ENCODE assay signal across 21 cellular contexts in the genomic region with DNA sequence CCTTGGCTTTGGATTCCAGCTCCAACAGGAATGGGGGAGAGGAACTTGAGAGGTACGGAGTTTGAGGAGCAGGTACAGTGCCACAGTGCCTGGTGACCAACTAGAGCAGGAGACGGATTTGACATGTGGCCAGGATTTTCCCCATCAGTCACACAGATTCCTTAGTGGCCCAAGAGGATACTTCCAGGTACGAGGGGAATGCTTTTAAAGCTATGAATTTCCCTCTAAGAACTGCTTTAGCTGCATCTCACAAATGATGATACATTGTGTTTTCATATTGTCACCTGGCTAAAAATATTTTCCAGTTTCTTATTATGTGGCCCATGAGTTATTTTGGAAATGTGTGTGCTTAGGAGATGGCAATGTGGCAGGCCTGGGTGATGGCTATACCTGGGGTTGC.
A peak's percentile ranks its signal among the peaks of the same experiment; 100 is the strongest.
DNase-seq lines count a peak whose midpoint lies in the region; ATAC-seq, FAIRE-seq and TF ChIP-seq lines count a peak whose summit lies in the region.
"Had no signal": no experiment of that assay in that cellular context is flagged by ENCODE, and none has a peak within 500 bp of the region (broad histone marks: within the 10 kb centered on the region; RNA-seq: fewer than 3 reads in every experiment).

No MANE protein-coding gene starts in this region.

- DNase-seq in ascending aorta (ENCODE audit: low spot score in 2 of 2), result no peak
- no peak for DNase-seq in neuronal stem cell (ENCODE audit: low spot score)
- no peak for DNase-seq in stimulated activated naive B cell treated with anti-CD40 and anti-IgM and Interleukin-4, amounts not matched to agents 10 μg/mL and 1 μg/mL and 100 μg/mL, for 72 hours
- DNase-seq in activated CD8-positive, alpha-beta T cell treated with anti-CD3 and anti-CD28 coated beads for 36 hours, result no peak
- DNase-seq in HTR-8/SVneo (ENCODE audit: insufficient read length, low spot score), result no peak
- DNase-seq in NCI-H82 treated with DMSO at 0.1 percent for 48 hours (lab: John Stamatoyannopoulos, UW; ENCODE audit: unreplicated experiment), result no peak
- DNase-seq: CD4-positive, CD25-positive, alpha-beta regulatory T cell; CD8-positive, alpha-beta memory T cell; COR-L47; GM23248 had no signal

- H3K4me3 ChIP-seq in ascending aorta (no peak overlapping the region), esophagus (ENCODE audit: low read depth in 1 of 2, low read length in 2 of 2) (no peak overlapping the region), neuronal stem cell (ENCODE audit: low read length in 2 of 2) (peak overlapping the region in 1 of 2 donors; percentile 55)
- H3K4me3 ChIP-seq: BLaER1 treated with 17β-estradiol and CSF1 and Interleukin-3, amounts not matched to agents 10 nM and 100 nM; GM23248; HAP-1 had no signal

- H3K9ac ChIP-seq in neuronal stem cell (ENCODE audit: low read depth, low read length, poor library complexity), result no peak overlapping the region
- H3K9ac ChIP-seq: BLaER1 treated with 17β-estradiol and CSF1 and Interleukin-3, amounts not matched to agents 10 nM and 100 nM; GM23248 had no signal

- H2BK5ac ChIP-seq in neuronal stem cell (ENCODE audit: low read length), result peak overlapping the region; percentile 77

- peak overlapping the region; percentile 37 for H3K27ac Mint-ChIP-seq in stimulated activated naive B cell treated with anti-CD40 and anti-IgM and Interleukin-4, amounts not matched to agents 10 μg/mL and 1 μg/mL and 100 μg/mL, for 72 hours
- no peak overlapping the region for H3K27ac Mint-ChIP-seq in activated CD8-positive, alpha-beta T cell treated with anti-CD3 and anti-CD28 coated beads for 36 hours
- H3K27ac Mint-ChIP-seq: B cell; CD8-positive, alpha-beta memory T cell had no signal

- peaks cover 2 to 8% of the 10 kb centered on the region in 2 donors for H3K4me1 Mint-ChIP-seq in stimulated activated naive B cell treated with anti-CD40 and anti-IgM and Interleukin-4, amounts not matched to agents 10 μg/mL and 1 μg/mL and 100 μg/mL, for 72 hours
- peaks cover 3% of the 10 kb centered on the region for H3K4me1 Mint-ChIP-seq in activated CD8-positive, alpha-beta T cell treated with anti-CD3 and anti-CD28 coated beads for 36 hours (ENCODE audit: low read depth)
- H3K4me1 Mint-ChIP-seq: IgD-negative memory B cell had no signal

- 95 to 96% methylated on average over 3 of the region's 3 CpGs for WGBS in esophagus, 2 donors
- no CpG with 5 or more reads among the region's 3 CpGs for WGBS in neuronal stem cell (ENCODE audit: extremely low coverage in 2 of 2, insufficient read length in 2 of 2, insufficient replicate concordance in 1 of 2), 2 donors

- H3K36me3 Mint-ChIP-seq in stimulated activated naive B cell treated with anti-CD40 and anti-IgM and Interleukin-4, amounts not matched to agents 10 μg/mL and 1 μg/mL and 100 μg/mL, for 72 hours, result peaks cover 52 to 65% of the 10 kb centered on the region in 2 donors
- H3K36me3 Mint-ChIP-seq in activated CD8-positive, alpha-beta T cell treated with anti-CD3 and anti-CD28 coated beads for 36 hours (ENCODE audit: low read depth), result peaks cover 73% of the 10 kb centered on the region

- H4K91ac ChIP-seq in neuronal stem cell (ENCODE audit: low read depth, low read length, poor library complexity), result no peak overlapping the region

- H3K9me3 Mint-ChIP-seq in stimulated activated naive B cell treated with anti-CD40 and anti-IgM and Interleukin-4, amounts not matched to agents 10 μg/mL and 1 μg/mL and 100 μg/mL, for 72 hours, result peaks cover 5 to 9% of the 10 kb centered on the region in 2 donors
- peaks cover 12% of the 10 kb centered on the region for H3K9me3 Mint-ChIP-seq in activated CD8-positive, alpha-beta T cell treated with anti-CD3 and anti-CD28 coated beads for 36 hours

- H4K8ac ChIP-seq in neuronal stem cell (ENCODE audit: low read depth, low read length), result no peak overlapping the region

- H3K18ac ChIP-seq in neuronal stem cell (ENCODE audit: low read length), result no peak overlapping the region

- no peak for FAIRE-seq in HTR-8/SVneo (lab: Jason Lieb, UNC)
- FAIRE-seq: D721Med, G401.6, GM12891, GM19239 had no signal

- H3K4me1 ChIP-seq in ascending aorta, result no peaks in the 10 kb centered on the region
- H3K4me1 ChIP-seq in esophagus (ENCODE audit: control insufficient read depth in 2 of 2, insufficient read depth in 2 of 2, low read length in 1 of 2), result no peaks in the 10 kb centered on the region
- H3K4me1 ChIP-seq in neuronal stem cell (ENCODE audit: control insufficient read depth in 2 of 2, insufficient read depth in 1 of 2, low read depth in 1 of 2, low read length in 2 of 2), result no peaks in the 10 kb centered on the region
- H3K4me1 ChIP-seq: HAP-1 had no signal

- H3K9me3 ChIP-seq in ascending aorta, result peaks cover 7 to 8% of the 10 kb centered on the region in 2 donors
- H3K9me3 ChIP-seq in esophagus (ENCODE audit: control insufficient read depth in 2 of 2, insufficient read depth in 1 of 2, low read depth in 1 of 2, low read length in 1 of 2), result peaks cover 0 to 9% of the 10 kb centered on the region in 2 donors
- peaks cover 6 to 7% of the 10 kb centered on the region in 2 donors for H3K9me3 ChIP-seq in neuronal stem cell (replicated peaks in 1 of 2; ENCODE audit: control insufficient read depth in 2 of 2, insufficient read depth in 1 of 2, low read depth in 1 of 2, low read length in 2 of 2)

- H3K4me2 ChIP-seq in neuronal stem cell (ENCODE audit: insufficient read depth, low read length, poor library complexity, severe bottlenecking), result no peak overlapping the region
- H3K4me2 ChIP-seq: BLaER1 treated with 17β-estradiol and CSF1 and Interleukin-3, amounts not matched to agents 10 nM and 100 nM had no signal

- intact Hi-C loops in ascending aorta (cut with DNase I), result loop anchor here (5.0 to 10.0 kb wide), 2 partner anchors 238 to 360 kb away; a partner anchor contains a TSS
- intact Hi-C loops in activated CD8-positive, alpha-beta T cell treated with anti-CD3 and anti-CD28 coated beads for 36 hours (cut with micrococcal nuclease), result loop anchor here (5.0 kb wide), 1 partner anchor 363 kb away; no protein-coding TSS in a partner anchor

- H3K36me3 ChIP-seq in ascending aorta (peaks cover 43 to 61% of the 10 kb centered on the region in 2 donors), esophagus (ENCODE audit: control insufficient read depth in 2 of 2, insufficient read depth in 2 of 2, low read length in 1 of 2) (peaks cover 11 to 36% of the 10 kb centered on the region in 2 donors), neuronal stem cell (replicated peaks in 1 of 2; ENCODE audit: control insufficient read depth in 2 of 2, insufficient read depth in 2 of 2, low read length in 2 of 2) (peaks cover 3 to 41% of the 10 kb centered on the region in 2 donors)

- no peak overlapping the region for H3K4ac ChIP-seq in neuronal stem cell (ENCODE audit: low read length)

- H3K27me3 ChIP-seq in ascending aorta (no peaks in the 10 kb centered on the region), esophagus (ENCODE audit: control insufficient read depth in 1 of 2, insufficient read depth in 2 of 2, low read length in 2 of 2) (no peaks in the 10 kb centered on the region), neuronal stem cell (ENCODE audit: control insufficient read depth in 3 of 3, insufficient read depth in 3 of 3, low read depth in 1 of 3, low read length in 3 of 3) (no peaks in the 10 kb centered on the region)
- H3K27me3 ChIP-seq: BLaER1 treated with 17β-estradiol and CSF1 and Interleukin-3, amounts not matched to agents 10 nM and 100 nM had no signal

- no peak overlapping the region for H2BK15ac ChIP-seq in neuronal stem cell (ENCODE audit: low read length)

- H2AK5ac ChIP-seq in neuronal stem cell (ENCODE audit: low read depth, low read length), result no peak overlapping the region

- H2BK120ac ChIP-seq in neuronal stem cell (ENCODE audit: low read depth, low read length), result no peak overlapping the region

- CTCF ChIA-PET in activated CD8-positive, alpha-beta T cell treated with anti-CD3 and anti-CD28 coated beads for 36 hours (lab: Charles Lee), result no interaction called here

- H3K79me1 ChIP-seq in neuronal stem cell (ENCODE audit: low read depth, low read length), result peaks cover 6% of the 10 kb centered on the region

- POLR2A ChIA-PET in activated CD8-positive, alpha-beta T cell treated with anti-CD3 and anti-CD28 coated beads for 36 hours (lab: Charles Lee), result no interaction called here

- peak overlapping the region; percentile 37 to 46 for H3K27ac ChIP-seq in ascending aorta
- peak overlapping the region; percentile 8 to 56 for H3K27ac ChIP-seq in esophagus (ENCODE audit: low read depth in 2 of 2, low read length in 1 of 2)
- H3K27ac ChIP-seq in neuronal stem cell (replicated peaks; ENCODE audit: low read length), result no peak overlapping the region
- H3K27ac ChIP-seq: BLaER1 treated with 17β-estradiol and CSF1 and Interleukin-3, amounts not matched to agents 10 nM and 100 nM; GM23248; HL-60 had no signal

- TF ChIP-seq CTCF in ascending aorta (IDR thresholded peaks at IDR 0.05), result no peak
- no peak for TF ChIP-seq CTCF in activated CD8-positive, alpha-beta T cell treated with anti-CD3 and anti-CD28 coated beads for 36 hours (IDR thresholded peaks at IDR 0.05)

- ATAC-seq in stimulated activated naive B cell treated with anti-CD40 and anti-IgM and Interleukin-4, amounts not matched to agents 10 μg/mL and 1 μg/mL and 100 μg/mL, for 72 hours (replicated peaks), result no peak
- ATAC-seq in activated CD8-positive, alpha-beta T cell treated with anti-CD3 and anti-CD28 coated beads for 36 hours, result no peak
- ATAC-seq in GM21576 (IDR thresholded peaks at IDR 0.05; ENCODE audit: unreplicated experiment), result no peak

- no peak overlapping the region for H2BK12ac ChIP-seq in neuronal stem cell (ENCODE audit: low read length)

- no peak overlapping the region for H3K4me3 Mint-ChIP-seq in stimulated activated naive B cell treated with anti-CD40 and anti-IgM and Interleukin-4, amounts not matched to agents 10 μg/mL and 1 μg/mL and 100 μg/mL, for 72 hours
- no peak overlapping the region for H3K4me3 Mint-ChIP-seq in activated CD8-positive, alpha-beta T cell treated with anti-CD3 and anti-CD28 coated beads for 36 hours
- H3K4me3 Mint-ChIP-seq: B cell; CD8-positive, alpha-beta memory T cell; IgD-negative memory B cell had no signal

- H3K23ac ChIP-seq in neuronal stem cell (ENCODE audit: low read depth, low read length, poor library complexity), result no peak overlapping the region

- no peak overlapping the region for H3K14ac ChIP-seq in neuronal stem cell (ENCODE audit: low read length)

- H3K27me3 Mint-ChIP-seq in stimulated activated naive B cell treated with anti-CD40 and anti-IgM and Interleukin-4, amounts not matched to agents 10 μg/mL and 1 μg/mL and 100 μg/mL, for 72 hours, result no peaks in the 10 kb centered on the region
- no peaks in the 10 kb centered on the region for H3K27me3 Mint-ChIP-seq in activated CD8-positive, alpha-beta T cell treated with anti-CD3 and anti-CD28 coated beads for 36 hours
- H3K27me3 Mint-ChIP-seq: B cell; CD4-positive, CD25-positive, alpha-beta regulatory T cell; CD8-positive, alpha-beta memory T cell; IgD-negative memory B cell had no signal

- H2AFZ ChIP-seq in neuronal stem cell (ENCODE audit: low read length), result no peak overlapping the region
- H2AFZ ChIP-seq: GM23248 had no signal
